Comparison of ENCODE assay signal across 8 cellular contexts in the genomic region with DNA sequence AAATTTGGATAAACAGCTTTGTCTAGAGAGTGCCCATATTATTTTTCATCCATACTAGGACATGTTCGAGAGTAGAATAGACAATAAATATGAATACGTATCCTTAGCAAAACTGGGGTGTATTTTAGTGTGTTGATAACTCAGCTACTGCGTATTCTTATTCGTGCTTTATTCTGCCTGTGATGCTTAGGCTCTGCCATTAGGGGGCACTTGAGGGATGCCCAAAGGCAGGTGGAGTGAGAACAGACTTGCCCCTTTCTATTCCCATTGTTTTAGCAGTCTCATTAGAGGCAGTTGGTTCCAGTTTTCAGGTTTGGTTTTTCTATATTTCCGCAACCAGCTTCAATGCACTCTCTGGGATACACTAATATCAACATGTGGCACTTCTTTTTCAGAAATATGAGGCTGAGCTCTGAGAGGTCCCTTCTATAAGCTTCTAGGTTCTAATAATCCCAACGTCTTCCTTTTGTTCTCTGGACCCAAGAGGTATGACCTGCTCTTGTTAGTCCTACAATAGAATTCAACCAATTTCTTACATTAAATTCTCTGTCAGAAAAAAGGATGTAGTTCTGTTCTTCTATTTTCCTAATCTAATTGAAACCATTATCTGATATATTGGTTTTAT.
DNase-seq lines count a peak whose midpoint lies in the region; ATAC-seq, FAIRE-seq and TF ChIP-seq lines count a peak whose summit lies in the region.

No MANE protein-coding gene starts in this region.

- H3K27ac Mint-ChIP-seq in activated T-cell treated with anti-CD3 and anti-CD28 coated beads, Interleukin-2, amount 50 U/mL, for 24 hours: no peak overlapping the region

- peak; percentile 1 for DNase-seq in stimulated activated CD4-positive, alpha-beta T cell treated with anti-CD3 and anti-CD28 coated beads, Interleukin-2, amount 100 ng/mL, for 48 hours
- DNase-seq in stimulated activated CD4-positive, alpha-beta T cell treated with anti-CD3 and anti-CD28 coated beads, Interleukin-12 subunit alpha, Interleukin-12 subunit beta, amount 100 ng/mL, for 4 hours: no peak
- peak; percentile 2 for DNase-seq in HTR-8/SVneo (ENCODE audit: insufficient read length, low spot score)
- DNase-seq in OCI-M1 (lab: John Stamatoyannopoulos, UW): peak; percentile 75
- peak in 1 of 2 donors; percentile 1 for DNase-seq in foreskin keratinocyte
- DNase-seq in thyroid gland: peak; percentile 50 to 59
- DNase-seq in cerebellar nuclear complex (lab: John Stamatoyannopoulos, UW): no peak
- DNase-seq in activated T-cell treated with anti-CD3 and anti-CD28 coated beads, Interleukin-2, amount 50 U/mL, for 24 hours: no peak

- no peaks in the 10 kb centered on the region for H3K4me1 ChIP-seq in foreskin keratinocyte
- no peaks in the 10 kb centered on the region for H3K4me1 ChIP-seq in thyroid gland

- intact Hi-C loops in thyroid gland (cut with DNase I): no loop called here

- H3K36me3 ChIP-seq in thyroid gland: no peaks in the 10 kb centered on the region

- H3K27ac ChIP-seq in foreskin keratinocyte: no peak overlapping the region
- no peak overlapping the region for H3K27ac ChIP-seq in thyroid gland

- FAIRE-seq in HTR-8/SVneo (lab: Jason Lieb, UNC): no peak

- H3K27me3 Mint-ChIP-seq in activated T-cell treated with anti-CD3 and anti-CD28 coated beads, Interleukin-2, amount 50 U/mL, for 24 hours: no peaks in the 10 kb centered on the region

- no peak overlapping the region for H3K4me3 ChIP-seq in thyroid gland (replicated peaks in 1 of 3)

- TF ChIP-seq CTCF in foreskin keratinocyte (conservative IDR thresholded peaks at IDR 0.05) (peak; percentile 41), thyroid gland (IDR thresholded peaks at IDR 0.05) (peak; percentile 41 to 83 (median 72))

- ATAC-seq in foreskin keratinocyte: no peak

- H3K9me3 ChIP-seq in thyroid gland: no peaks in the 10 kb centered on the region

- H3K4me3 Mint-ChIP-seq in activated T-cell treated with anti-CD3 and anti-CD28 coated beads, Interleukin-2, amount 50 U/mL, for 24 hours: no peak overlapping the region

- no peaks in the 10 kb centered on the region for H3K36me3 Mint-ChIP-seq in activated T-cell treated with anti-CD3 and anti-CD28 coated beads, Interleukin-2, amount 50 U/mL, for 24 hours (ENCODE audit: low read depth)

- TF ChIP-seq POLR2A in thyroid gland (IDR thresholded peaks at IDR 0.05): no peak

- no peaks in the 10 kb centered on the region for H3K4me1 Mint-ChIP-seq in activated T-cell treated with anti-CD3 and anti-CD28 coated beads, Interleukin-2, amount 50 U/mL, for 24 hours (ENCODE audit: low read depth)

- no peaks in the 10 kb centered on the region for H3K27me3 ChIP-seq in foreskin keratinocyte
- no peaks in the 10 kb centered on the region for H3K27me3 ChIP-seq in thyroid gland

- H3K9me3 Mint-ChIP-seq in activated T-cell treated with anti-CD3 and anti-CD28 coated beads, Interleukin-2, amount 50 U/mL, for 24 hours: no peaks in the 10 kb centered on the region

- 42% methylated on average over 6 of the region's 6 CpGs for WGBS in thyroid gland, 2 donors

Comparison
In these comparisons a context has a peak if more than half of its experiments do, and no peak if none do; other contexts are left out.
1. DNase-seq: peak in stimulated activated CD4-positive, alpha-beta T cell treated with anti-CD3 and anti-CD28 coated beads, Interleukin-2, amount 100 ng/mL, for 48 hours (2 of 2), HTR-8/SVneo (single experiment), OCI-M1 (single experiment) and thyroid gland (2 of 2); none in stimulated activated CD4-positive, alpha-beta T cell treated with anti-CD3 and anti-CD28 coated beads, Interleukin-12 subunit alpha, Interleukin-12 subunit beta, amount 100 ng/mL, for 4 hours (single experiment), cerebellar nuclear complex (0 of 2) and activated T-cell treated with anti-CD3 and anti-CD28 coated beads, Interleukin-2, amount 50 U/mL, for 24 hours (single experiment).